Comparison of ENCODE assay signal across 8 cellular contexts in the genomic region with DNA sequence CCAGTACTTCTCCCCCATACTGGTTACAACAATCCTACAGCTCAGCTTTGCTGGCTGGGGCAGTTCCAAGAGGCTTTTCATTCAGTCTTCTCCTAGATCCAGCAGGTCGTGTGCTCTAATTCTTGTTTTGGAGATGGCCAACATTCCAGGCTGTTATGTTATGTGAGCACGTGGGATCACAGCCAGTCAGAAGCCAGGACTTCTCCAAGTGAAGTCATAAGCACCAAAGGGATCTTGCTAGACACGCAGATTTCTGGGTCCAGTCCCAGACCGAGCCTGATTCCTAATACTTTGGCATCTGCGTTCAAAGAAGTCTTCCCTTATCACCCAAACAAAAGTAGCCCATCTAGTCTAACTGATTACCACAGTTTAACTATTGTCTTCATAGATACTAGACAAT. TPM values are rescaled to one million over a fixed set of nuclear protein-coding genes. Genes with fewer than 3 reads are reported as not detected.
DNase-seq lines count a peak whose midpoint lies in the region; ATAC-seq, FAIRE-seq and TF ChIP-seq lines count a peak whose summit lies in the region.

No MANE protein-coding gene starts in this region.

- peak; percentile 87 for DNase-seq in myocyte (ENCODE audit: low read depth)
- DNase-seq in NCI-H1048 (lab: John Stamatoyannopoulos, UW): no peak
- no peak for DNase-seq in Kasumi-1 (lab: John Stamatoyannopoulos, UW)

- H3K4me3 ChIP-seq in GM08714 (ENCODE audit: low read length): peak overlapping the region; percentile 68

- peak; percentile 91 for FAIRE-seq in endometrium (lab: Jason Lieb, UNC)

- no peak for ATAC-seq in HG02970 (IDR thresholded peaks at IDR 0.05; ENCODE audit: low FRiP score, unreplicated experiment)
- no peak for ATAC-seq in GM21737 (IDR thresholded peaks at IDR 0.05; ENCODE audit: unreplicated experiment)

TF ChIP-seq in PFSK-1, 5 proteins besides CTCF, POLR2A, EP300 and RAD21:
- TF ChIP-seq FOXP2 (optimal IDR thresholded peaks at IDR 0.05; ENCODE audit: borderline replicate concordance, extremely low read depth, extremely low read length, insufficient read depth) (no peak), SIN3A (IDR thresholded peaks at IDR 0.05; ENCODE audit: borderline replicate concordance, insufficient read depth, low read length) (0 out of 2 replicates have a peak, but pooled peaks have one; percentile 2), TAF1 (IDR thresholded peaks at IDR 0.05; ENCODE audit: borderline replicate concordance, insufficient read depth, low read length) (no peak; the same call in 1 of the 2 replicates), REST (IDR thresholded peaks at IDR 0.05; ENCODE audit: insufficient read depth in 1 of 2, low read depth in 2 of 2, low read length in 2 of 2) (no peak), POLR2AphosphoS5 (IDR thresholded peaks at IDR 0.05; ENCODE audit: low read depth, low read length) (no peak)

RNA-seq across cellular contexts. Expression of gene LARP1, which starts 1.4 kb away (rescaled TPM):
- 197 TPM for polyA plus RNA-seq in PFSK-1 (2012; ENCODE audit: insufficient read length, low read depth)
- 85.2 and 96.8 TPM in 2 replicates for total RNA-seq in myocyte
- polyA plus RNA-seq in myocyte (2012): 98.0 TPM
